Comparison of ENCODE assay signal across 1 cellular context in genomic region chr5:124841829-124842712, GRCh38.
TF ChIP-seq lines count a peak whose summit lies in the region.

No MANE protein-coding gene starts in this region.

TF ChIP-seq in HEK293, 187 proteins besides CTCF, POLR2A, EP300 and RAD21 (continued from another document):
- peak; percentile 26; the same call in 1 of the 2 replicates for TF ChIP-seq ZNF558 (tag by site-specific recombination; IDR thresholded peaks at IDR 0.05)
- TF ChIP-seq ZNF624 (tag by site-specific recombination; IDR thresholded peaks at IDR 0.05), result no peak
- TF ChIP-seq ZNF792 (tag by site-specific recombination; IDR thresholded peaks at IDR 0.05), result no peak
- no peak for TF ChIP-seq ZNF677 (tag by site-specific recombination; IDR thresholded peaks at IDR 0.05)
- TF ChIP-seq WT1 (tag by site-specific recombination; IDR thresholded peaks at IDR 0.05), result no peak
- peak; percentile 54; the same call in 1 of the 2 replicates for TF ChIP-seq BCL6B (tag by site-specific recombination; IDR thresholded peaks at IDR 0.05)
- no peak for TF ChIP-seq ZIC2 (tag by site-specific recombination; IDR thresholded peaks at IDR 0.05)
- TF ChIP-seq TRIM28 (IDR thresholded peaks at IDR 0.05; ENCODE audit: borderline replicate concordance, low read length), result no peak
- no peak for TF ChIP-seq KLF17 (tag by site-specific recombination; IDR thresholded peaks at IDR 0.05)
- no peak for TF ChIP-seq ZNF529 (tag by site-specific recombination; IDR thresholded peaks at IDR 0.05; ENCODE audit: insufficient replicate concordance)
- TF ChIP-seq ZNF585B (tag by site-specific recombination; IDR thresholded peaks at IDR 0.05), result no peak
- no peak for TF ChIP-seq SALL2 (tag by site-specific recombination; IDR thresholded peaks at IDR 0.05; ENCODE audit: borderline replicate concordance)
- peak; percentile 88 for TF ChIP-seq SCRT2 (tag by site-specific recombination; IDR thresholded peaks at IDR 0.05)
- no peak for TF ChIP-seq ZNF292 (tag by site-specific recombination; IDR thresholded peaks at IDR 0.05; ENCODE audit: borderline replicate concordance, low read depth)
- TF ChIP-seq SP3 (tag by site-specific recombination; IDR thresholded peaks at IDR 0.05), result no peak
- no peak for TF ChIP-seq ZNF433 (tag by site-specific recombination; IDR thresholded peaks at IDR 0.05; ENCODE audit: low read depth)
- no peak for TF ChIP-seq ZNF280C (tag by site-specific recombination; IDR thresholded peaks at IDR 0.05)
- peak; percentile 50 for TF ChIP-seq ZBTB44 (tag by site-specific recombination; IDR thresholded peaks at IDR 0.05)
- no peak for TF ChIP-seq GLIS2 (tag by site-specific recombination; IDR thresholded peaks at IDR 0.05)
- TF ChIP-seq ZNF843 (tag by site-specific recombination; IDR thresholded peaks at IDR 0.05), result no peak; the same call in 1 of the 2 replicates
- TF ChIP-seq REPIN1 (tag by site-specific recombination; IDR thresholded peaks at IDR 0.05; ENCODE audit: low read depth), result no peak
- TF ChIP-seq ZNF426 (tag by site-specific recombination; IDR thresholded peaks at IDR 0.05), result no peak
- TF ChIP-seq BCL11A (tag by site-specific recombination; IDR thresholded peaks at IDR 0.05; ENCODE audit: low read depth), result no peak
- TF ChIP-seq ZNF174 (tag by site-specific recombination; IDR thresholded peaks at IDR 0.05), result no peak
- TF ChIP-seq ZNF768 (tag by site-specific recombination; IDR thresholded peaks at IDR 0.05), result no peak
- no peak for TF ChIP-seq ZNF514 (tag by site-specific recombination; IDR thresholded peaks at IDR 0.05)
- TF ChIP-seq ZNF785 (tag by site-specific recombination; IDR thresholded peaks at IDR 0.05), result no peak
- TF ChIP-seq KLF16 (tag by site-specific recombination; IDR thresholded peaks at IDR 0.05), result peak; percentile 66; the same call in 1 of the 2 replicates
- TF ChIP-seq ZBTB10 (tag by site-specific recombination; IDR thresholded peaks at IDR 0.05), result no peak
- TF ChIP-seq ZNF37A (tag by site-specific recombination; IDR thresholded peaks at IDR 0.05), result no peak
- no peak for TF ChIP-seq ZNF202 (tag by site-specific recombination; IDR thresholded peaks at IDR 0.05; ENCODE audit: borderline replicate concordance)
- TF ChIP-seq HOXD13 (CRISPR knock-in tag; IDR thresholded peaks at IDR 0.05; ENCODE audit: borderline replicate concordance), result no peak
- TF ChIP-seq KLF10 (tag by site-specific recombination; IDR thresholded peaks at IDR 0.05), result no peak
- peak; percentile 94 for TF ChIP-seq PRDM6 (tag by site-specific recombination; IDR thresholded peaks at IDR 0.05)
- no peak for TF ChIP-seq ZNF169 (tag by site-specific recombination; IDR thresholded peaks at IDR 0.05)
- no peak for TF ChIP-seq ZNF830 (tag by site-specific recombination; IDR thresholded peaks at IDR 0.05; ENCODE audit: low read depth)
- TF ChIP-seq ZNF324 (tag by site-specific recombination; IDR thresholded peaks at IDR 0.05), result no peak; the same call in 1 of the 2 replicates
